In genomic region chr3:13621381-13622221, GRCh38 we compare ENCODE assay signal across 13 cellular contexts.
A peak's percentile ranks its signal among the peaks of the same experiment; 100 is the strongest.
DNase-seq lines count a peak whose midpoint lies in the region; ATAC-seq, FAIRE-seq and TF ChIP-seq lines count a peak whose summit lies in the region.
"Had no signal": no experiment of that assay in that cellular context is flagged by ENCODE, and none has a peak within 500 bp of the region (broad histone marks: within the 10 kb centered on the region; RNA-seq: fewer than 3 reads in every experiment).

No MANE protein-coding gene starts in this region.

- H3K27ac Mint-ChIP-seq in activated T-cell treated with anti-CD3 and anti-CD28 coated beads, Interleukin-2, amount 50 U/mL, for 24 hours: peak overlapping the region; percentile 87
- peak overlapping the region; percentile 66 for H3K27ac Mint-ChIP-seq in stimulated activated naive CD8-positive, alpha-beta T cell treated with anti-CD3 and anti-CD28 coated beads, Interleukin-15, Interleukin-2, amounts not matched to agents 100 ng/mL and 50 ng/mL, for 24 hours

- H3K4me3 ChIP-seq in kidney (ENCODE audit: low read length in 2 of 2) (no peak overlapping the region), GM23248 (no peak overlapping the region)
- H3K4me3 ChIP-seq: sigmoid colon, suprapubic skin had no signal

- no peaks in the 10 kb centered on the region for H3K79me2 ChIP-seq in GM23248 (ENCODE audit: insufficient read depth)

- H3F3A ChIP-seq in GM23248 (ENCODE audit: insufficient read depth): no peaks in the 10 kb centered on the region

- H3K4me1 Mint-ChIP-seq in activated T-cell treated with anti-CD3 and anti-CD28 coated beads, Interleukin-2, amount 50 U/mL, for 24 hours (ENCODE audit: low read depth): peaks cover 10% of the 10 kb centered on the region
- no peaks in the 10 kb centered on the region for H3K4me1 Mint-ChIP-seq in stimulated activated naive CD8-positive, alpha-beta T cell treated with anti-CD3 and anti-CD28 coated beads, Interleukin-15, Interleukin-2, amounts not matched to agents 100 ng/mL and 50 ng/mL, for 24 hours (ENCODE audit: low read depth)

- H3K9me3 Mint-ChIP-seq in activated T-cell treated with anti-CD3 and anti-CD28 coated beads, Interleukin-2, amount 50 U/mL, for 24 hours: no peaks in the 10 kb centered on the region
- no peaks in the 10 kb centered on the region for H3K9me3 Mint-ChIP-seq in stimulated activated naive CD8-positive, alpha-beta T cell treated with anti-CD3 and anti-CD28 coated beads, Interleukin-15, Interleukin-2, amounts not matched to agents 100 ng/mL and 50 ng/mL, for 24 hours

- H3K36me3 ChIP-seq in kidney (ENCODE audit: control insufficient read depth in 1 of 2, insufficient read depth in 2 of 2, low read length in 2 of 2) (no peaks in the 10 kb centered on the region), GM23248 (ENCODE audit: low read depth) (no peaks in the 10 kb centered on the region; the same call in 1 of the 2 replicates)
- H3K36me3 ChIP-seq: sigmoid colon had no signal

- no peaks in the 10 kb centered on the region for H3K27me3 ChIP-seq in GM23248 (replicated peaks; ENCODE audit: insufficient read depth)
- H3K27me3 ChIP-seq: sigmoid colon, suprapubic skin had no signal

- 67% methylated on average over 30 to 31 of the region's 31 CpGs for WGBS in GM23248 (ENCODE audit: low coverage in 1 of 2, low lambda C conversion rate in 2 of 2, missing lambda C conversion rate in 2 of 2), 2 experiments

- H3K27me3 Mint-ChIP-seq in activated T-cell treated with anti-CD3 and anti-CD28 coated beads, Interleukin-2, amount 50 U/mL, for 24 hours: peaks cover 2% of the 10 kb centered on the region
- no peaks in the 10 kb centered on the region for H3K27me3 Mint-ChIP-seq in stimulated activated naive CD8-positive, alpha-beta T cell treated with anti-CD3 and anti-CD28 coated beads, Interleukin-15, Interleukin-2, amounts not matched to agents 100 ng/mL and 50 ng/mL, for 24 hours

- intact Hi-C loops in kidney (cut with DNase I): no loop called here

- H3K4me2 ChIP-seq in GM23248 (ENCODE audit: unreplicated experiment): no peak overlapping the region

- no peaks in the 10 kb centered on the region for H3K4me1 ChIP-seq in kidney (ENCODE audit: control insufficient read depth in 1 of 2, insufficient read depth in 1 of 2, low read depth in 1 of 2, low read length in 2 of 2)
- H3K4me1 ChIP-seq in GM23248 (ENCODE audit: insufficient read depth): no peaks in the 10 kb centered on the region
- H3K4me1 ChIP-seq: sigmoid colon had no signal

- H4K20me1 ChIP-seq in GM23248 (ENCODE audit: insufficient read depth): no peaks in the 10 kb centered on the region

- peak overlapping the region; percentile 71 for H3K4me3 Mint-ChIP-seq in activated T-cell treated with anti-CD3 and anti-CD28 coated beads, Interleukin-2, amount 50 U/mL, for 24 hours
- H3K4me3 Mint-ChIP-seq in stimulated activated naive CD8-positive, alpha-beta T cell treated with anti-CD3 and anti-CD28 coated beads, Interleukin-15, Interleukin-2, amounts not matched to agents 100 ng/mL and 50 ng/mL, for 24 hours: peak overlapping the region; percentile 75

- H3K9me2 ChIP-seq in GM23248 (ENCODE audit: insufficient read depth): no peaks in the 10 kb centered on the region

- in situ Hi-C loops in GM23248 (cut with MboI): no loop called here

- H3K9me3 ChIP-seq in kidney (ENCODE audit: control insufficient read depth in 1 of 2, low read length in 2 of 2) (no peaks in the 10 kb centered on the region), GM23248 (ENCODE audit: low read depth) (no peaks in the 10 kb centered on the region)
- H3K9me3 ChIP-seq: sigmoid colon, suprapubic skin had no signal

- H2AFZ ChIP-seq in GM23248: no peak overlapping the region

- DNase-seq in activated T-cell treated with anti-CD3 and anti-CD28 coated beads for 1 hour (ENCODE audit: low read depth) (peak; percentile 10), activated T-cell treated with anti-CD3 and anti-CD28 coated beads for 4 hours (no peak), kidney (peak; percentile 60), NCI-H526 (lab: John Stamatoyannopoulos, UW) (no peak), GM23248 (no peak)
- peak; percentile 38 for DNase-seq in activated T-cell treated with anti-CD3 and anti-CD28 coated beads, Interleukin-2, amount 50 U/mL, for 24 hours
- DNase-seq: MM.1S, NCI-H446, sigmoid colon, SW 1271 had no signal

- no peak overlapping the region for H3K9ac ChIP-seq in kidney (ENCODE audit: low read length in 2 of 2)
- H3K9ac ChIP-seq in GM23248: no peak overlapping the region

- no peak overlapping the region for H3K27ac ChIP-seq in kidney (ENCODE audit: low read depth in 2 of 2, low read length in 2 of 2)
- H3K27ac ChIP-seq in GM23248: no peak overlapping the region
- H3K27ac ChIP-seq: sigmoid colon had no signal

- TF ChIP-seq CTCF in kidney (IDR thresholded peaks at IDR 0.05; ENCODE audit: borderline replicate concordance, extremely low read depth, insufficient read depth): no peak

- no peak for ATAC-seq in GM19023 (IDR thresholded peaks at IDR 0.05; ENCODE audit: unreplicated experiment)

- no peak for FAIRE-seq in kidney (lab: Jason Lieb, UNC)

- H3K36me3 Mint-ChIP-seq in activated T-cell treated with anti-CD3 and anti-CD28 coated beads, Interleukin-2, amount 50 U/mL, for 24 hours (ENCODE audit: low read depth): no peaks in the 10 kb centered on the region
- no peaks in the 10 kb centered on the region for H3K36me3 Mint-ChIP-seq in stimulated activated naive CD8-positive, alpha-beta T cell treated with anti-CD3 and anti-CD28 coated beads, Interleukin-15, Interleukin-2, amounts not matched to agents 100 ng/mL and 50 ng/mL, for 24 hours (ENCODE audit: low read depth)

Comparison
In these comparisons a context has a peak if more than half of its experiments do, and no peak if none do; other contexts are left out.
1. DNase-seq: peak in activated T-cell treated with anti-CD3 and anti-CD28 coated beads for 1 hour (single experiment), activated T-cell treated with anti-CD3 and anti-CD28 coated beads, Interleukin-2, amount 50 U/mL, for 24 hours (single experiment) and kidney (single experiment); none in activated T-cell treated with anti-CD3 and anti-CD28 coated beads for 4 hours (single experiment), NCI-H526 (0 of 2) and GM23248 (single experiment).